13 cellular contexts compared by ENCODE assay signal in genomic region chr2:237864030-237864931, GRCh38. TPM values are rescaled to one million over a fixed set of nuclear protein-coding genes. Genes with fewer than 3 reads are reported as not detected.
A peak's percentile ranks its signal among the peaks of the same experiment; 100 is the strongest.
DNase-seq lines count a peak whose midpoint lies in the region; ATAC-seq and TF ChIP-seq lines count a peak whose summit lies in the region.
"Had no signal": no experiment of that assay in that cellular context is flagged by ENCODE, and none has a peak within 500 bp of the region (broad histone marks: within the 10 kb centered on the region; RNA-seq: fewer than 3 reads in every experiment).

No MANE protein-coding gene starts in this region.

- H4K20me1 ChIP-seq in osteoblast (ENCODE audit: insufficient read depth, low read length), result no peaks in the 10 kb centered on the region

- H2AFZ ChIP-seq in osteoblast (ENCODE audit: low read length), result no peak overlapping the region

- CTCF ChIA-PET in Panc1 (lab: Charles Lee), result interaction anchor here (0.5 kb wide), 1 partner anchor 56 kb away, joined by 6 read pairs; no protein-coding TSS in a partner anchor

- H3K9me3 ChIP-seq in Panc1 (ENCODE audit: control insufficient read depth, insufficient read depth, low read depth, low read length), result no peaks in the 10 kb centered on the region
- H3K9me3 ChIP-seq in osteoblast (ENCODE audit: low read depth, low read length), result no peaks in the 10 kb centered on the region

- no peak overlapping the region for H3K4me2 ChIP-seq in osteoblast (ENCODE audit: insufficient read depth, low read length)

- TF ChIP-seq CTCF in 22Rv1 (IDR thresholded peaks at IDR 0.05) (no peak), Panc1 (IDR thresholded peaks at IDR 0.05) (no peak), osteoblast (IDR thresholded peaks at IDR 0.05; ENCODE audit: extremely low read depth, low read depth, low read length) (no peak)

- H3K79me2 ChIP-seq in osteoblast (ENCODE audit: insufficient read depth, low read length), result no peaks in the 10 kb centered on the region

- H3K4me1 ChIP-seq in Panc1 (ENCODE audit: control insufficient read depth, insufficient read depth, low read length) (peaks cover 55% of the 10 kb centered on the region), osteoblast (ENCODE audit: insufficient read depth, low read length) (peaks cover 36% of the 10 kb centered on the region)

- BruUV-seq in Panc1 (replicated peaks; lab: Mats Ljungman, UMichigan), result no TSS peak

- H3K36me3 ChIP-seq in Panc1 (ENCODE audit: control insufficient read depth, insufficient read depth, low read length) (no peaks in the 10 kb centered on the region), osteoblast (ENCODE audit: insufficient read depth, low read length) (no peaks in the 10 kb centered on the region)

- H3K27me3 ChIP-seq in Panc1 (ENCODE audit: control insufficient read depth, insufficient read depth, low read length) (no peaks in the 10 kb centered on the region; the same call in 1 of the 2 replicates), osteoblast (ENCODE audit: insufficient read depth, low read length) (peaks cover 4% of the 10 kb centered on the region)

- DNase-seq in Panc1 (ENCODE audit: low read depth, low spot score), result no peak
- DNase-seq in Right ventricle myocardium inferior (ENCODE audit: missing footprints), result no peak
- DNase-seq in osteoblast (ENCODE audit: insufficient read length, low spot score, missing footprints), result peak; percentile 74
- no peak for DNase-seq in D341Med (ENCODE audit: low spot score)
- DNase-seq in stimulated activated CD4-positive, alpha-beta T cell treated with anti-CD3 and anti-CD28 coated beads, Interleukin-2, amount 100 ng/mL, for 24 hours, result no peak
- DNase-seq: activated CD4-positive, alpha-beta T cell treated with anti-CD3 and anti-CD28 coated beads, Interleukin-2, amount 10 ng/mL, durations not matched to agents 24 days and 14 days; effector memory CD8-positive, alpha-beta T cell; NCI-H187 treated with DMSO at 0.1 percent for 48 hours; RPMI8226 had no signal

- peak overlapping the region; percentile 100 for H3K27ac ChIP-seq in 22Rv1
- peak overlapping the region; percentile 80 for H3K27ac ChIP-seq in Panc1 (ENCODE audit: low read length)
- no peak overlapping the region for H3K27ac ChIP-seq in osteoblast (ENCODE audit: low read depth, low read length)

- H3K4me3 ChIP-seq in Panc1 (ENCODE audit: low read depth in 2 of 2, low read length in 2 of 2), result no peak overlapping the region
- no peak overlapping the region for H3K4me3 ChIP-seq in osteoblast (ENCODE audit: insufficient read depth, low read length)

- POLR2A ChIA-PET in Panc1 (lab: Charles Lee), result no interaction called here

- intact Hi-C loops in Panc1 (cut with micrococcal nuclease; ENCODE audit: unreplicated experiment), result no loop called here
- intact Hi-C loops in Right ventricle myocardium inferior (cut with DNase I), result loop anchor here (2.0 kb wide), 1 partner anchor 23 kb away; no protein-coding TSS in a partner anchor

- no peak; the same call in 1 of the 2 replicates for ATAC-seq in Panc1
- ATAC-seq in Right ventricle myocardium inferior, result peak; percentile 35
- ATAC-seq in GM18909 (IDR thresholded peaks at IDR 0.05; ENCODE audit: poor library complexity, unreplicated experiment), result no peak
- no peak for ATAC-seq in GM19035 (IDR thresholded peaks at IDR 0.05; ENCODE audit: unreplicated experiment)
- ATAC-seq: effector memory CD8-positive, alpha-beta T cell had no signal

- in situ Hi-C loops in Panc1 (cut with HindIII; ENCODE audit: low pct_unique_long_range_greater_than_20kb, low sequenced_read_pairs), result no loop called here

RNA-seq across cellular contexts. Expression of gene RAMP1, which starts 4.9 kb away (rescaled TPM):
- total RNA-seq in Panc1 (2021; ENCODE audit: unreplicated experiment) (17.6 TPM), Right ventricle myocardium inferior (139 TPM), osteoblast (1.8 and 4.4 TPM in 2 replicates)
- 27.7 TPM for polyA plus RNA-seq in Panc1 (2012; ENCODE audit: insufficient read length)
- total RNA-seq: pulmonary artery endothelial cell had no signal
